25 cellular contexts compared by ENCODE assay signal in genomic region chr3:188533172-188533571, GRCh38.
DNase-seq lines count a peak whose midpoint lies in the region; ATAC-seq, FAIRE-seq and TF ChIP-seq lines count a peak whose summit lies in the region.
"Had no signal": no experiment of that assay in that cellular context is flagged by ENCODE, and none has a peak within 500 bp of the region (broad histone marks: within the 10 kb centered on the region; RNA-seq: fewer than 3 reads in every experiment).

No MANE protein-coding gene starts in this region.

- H3K36me3 ChIP-seq in MM.1S (replicated peaks; ENCODE audit: insufficient read depth, low read length): no peaks in the 10 kb centered on the region

- TF ChIP-seq CTCF in MM.1S (IDR thresholded peaks at IDR 0.05; ENCODE audit: low read length) (no peak), chondrocyte (IDR thresholded peaks at IDR 0.05) (no peak)

- CTCF ChIA-PET in activated CD4-positive, alpha-beta memory T cell treated with anti-CD3 and anti-CD28 coated beads, Interleukin-2, amount 10 ng/mL, durations not matched to agents 7 days and 5 days (lab: Charles Lee): interaction anchor here (1.0 to 1.7 kb wide), 2 partner anchors 9 to 794 kb away, joined by 5 read pairs; no protein-coding TSS in a partner anchor

- no peak overlapping the region for H3K4me2 ChIP-seq in MM.1S (ENCODE audit: low read depth, low read length)

- H3K9me3 Mint-ChIP-seq in chondrocyte (ENCODE audit: low read depth): no peaks in the 10 kb centered on the region
- no peaks in the 10 kb centered on the region for H3K9me3 Mint-ChIP-seq in activated CD4-positive, alpha-beta memory T cell treated with anti-CD3 and anti-CD28 coated beads, Interleukin-2, amount 10 ng/mL, durations not matched to agents 7 days and 5 days
- H3K9me3 Mint-ChIP-seq: CD4-positive, alpha-beta memory T cell; H9 had no signal

- no peaks in the 10 kb centered on the region for H3F3A ChIP-seq in MM.1S (ENCODE audit: insufficient read depth, low read length)

- no peaks in the 10 kb centered on the region for H3K9me3 ChIP-seq in MM.1S (replicated peaks; ENCODE audit: insufficient read depth, low read length)
- H3K9me3 ChIP-seq: Caco-2 had no signal

- POLR2A ChIA-PET in activated CD4-positive, alpha-beta memory T cell treated with anti-CD3 and anti-CD28 coated beads, Interleukin-2, amount 10 ng/mL, durations not matched to agents 7 days and 5 days (lab: Charles Lee): no interaction called here

- H3K27me3 Mint-ChIP-seq in chondrocyte (ENCODE audit: low read depth): no peaks in the 10 kb centered on the region
- no peaks in the 10 kb centered on the region for H3K27me3 Mint-ChIP-seq in activated CD4-positive, alpha-beta memory T cell treated with anti-CD3 and anti-CD28 coated beads, Interleukin-2, amount 10 ng/mL, durations not matched to agents 7 days and 5 days
- H3K27me3 Mint-ChIP-seq: CD4-positive, alpha-beta memory T cell had no signal

- H3K4me1 ChIP-seq in MM.1S (ENCODE audit: low read length): no peaks in the 10 kb centered on the region

- no peaks in the 10 kb centered on the region for H4K20me1 ChIP-seq in MM.1S (ENCODE audit: insufficient read depth, low read length)

- peak overlapping the region; percentile 5 for H3K27ac Mint-ChIP-seq in chondrocyte (ENCODE audit: unreplicated experiment)
- H3K27ac Mint-ChIP-seq in activated CD4-positive, alpha-beta memory T cell treated with anti-CD3 and anti-CD28 coated beads, Interleukin-2, amount 10 ng/mL, durations not matched to agents 7 days and 5 days: no peak overlapping the region
- H3K27ac Mint-ChIP-seq: CD4-positive, alpha-beta memory T cell; H9 had no signal

- H3K27ac ChIP-seq in MM.1S (ENCODE audit: low read length): no peak overlapping the region

- no peak overlapping the region for H2AFZ ChIP-seq in MM.1S (ENCODE audit: low read length)

- H3K4me3 Mint-ChIP-seq in chondrocyte (ENCODE audit: unreplicated experiment): no peak overlapping the region
- no peak overlapping the region for H3K4me3 Mint-ChIP-seq in activated CD4-positive, alpha-beta memory T cell treated with anti-CD3 and anti-CD28 coated beads, Interleukin-2, amount 10 ng/mL, durations not matched to agents 7 days and 5 days
- H3K4me3 Mint-ChIP-seq: CD4-positive, alpha-beta memory T cell; H9 had no signal

- FAIRE-seq in frontal cortex (lab: Jason Lieb, UNC): no peak
- FAIRE-seq: GM12892, HepG2 had no signal

- intact Hi-C loops in sciatic nerve (cut with DNase I): no loop called here

- ATAC-seq in sciatic nerve: peak; percentile 63
- ATAC-seq: HepG2, Right ventricle myocardium inferior had no signal

- no peaks in the 10 kb centered on the region for H3K9me2 ChIP-seq in MM.1S (replicated peaks; ENCODE audit: insufficient read depth, low read length)

- H3K36me3 Mint-ChIP-seq in chondrocyte (ENCODE audit: low read depth): no peaks in the 10 kb centered on the region
- peaks cover 5% of the 10 kb centered on the region for H3K36me3 Mint-ChIP-seq in activated CD4-positive, alpha-beta memory T cell treated with anti-CD3 and anti-CD28 coated beads, Interleukin-2, amount 10 ng/mL, durations not matched to agents 7 days and 5 days (ENCODE audit: low read depth)

- no peaks in the 10 kb centered on the region for H3K27me3 ChIP-seq in MM.1S (replicated peaks; ENCODE audit: insufficient read depth, low read length)

- peaks cover 71% of the 10 kb centered on the region for H3K4me1 Mint-ChIP-seq in chondrocyte (ENCODE audit: low read depth)
- H3K4me1 Mint-ChIP-seq in activated CD4-positive, alpha-beta memory T cell treated with anti-CD3 and anti-CD28 coated beads, Interleukin-2, amount 10 ng/mL, durations not matched to agents 7 days and 5 days: no peaks in the 10 kb centered on the region

- no peak overlapping the region for H3K9ac ChIP-seq in MM.1S (ENCODE audit: low read length)

- H3K4me3 ChIP-seq in MM.1S (ENCODE audit: low read length): no peak overlapping the region

- H3K79me2 ChIP-seq in MM.1S (ENCODE audit: low read length): no peaks in the 10 kb centered on the region

- DNase-seq in ELR (ENCODE audit: low read depth) (peak; percentile 8), MM.1S (peak; percentile 1), chondrocyte (ENCODE audit: low spot score) (no peak), sciatic nerve (ENCODE audit: low spot score) (no peak), T-helper 1 cell (no peak), amniotic stem cell (lab: John Stamatoyannopoulos, UW) (no peak), frontal cortex (ENCODE audit: low spot score in 2 of 2) (no peak)
- DNase-seq in activated CD4-positive, alpha-beta memory T cell treated with anti-CD3 and anti-CD28 coated beads, Interleukin-2, amount 10 ng/mL, durations not matched to agents 7 days and 5 days: no peak
- DNase-seq: C1 segment of cervical spinal cord; Caco-2; CD4-positive, alpha-beta memory T cell; DMS79; H9; Karpas-422; NCI-H1092 treated with DMSO at 0.1 percent for 48 hours; NCI-H1436; NCI-H187; NCI-H2081 treated with DMSO at 0.1 percent for 48 hours; NCI-H2171; NCI-H345; NCI-H510A treated with DMSO at 0.1 percent for 48 hours; SW 1271 had no signal

Comparison
In these comparisons a context has a peak if more than half of its experiments do, and no peak if none do; other contexts are left out.
1. DNase-seq: peak in ELR (single experiment) and MM.1S (single experiment); none in chondrocyte (single experiment), sciatic nerve (single experiment), T-helper 1 cell (0 of 5), amniotic stem cell (single experiment), activated CD4-positive, alpha-beta memory T cell treated with anti-CD3 and anti-CD28 coated beads, Interleukin-2, amount 10 ng/mL, durations not matched to agents 7 days and 5 days (single experiment) and frontal cortex (0 of 2).